In the genomic region with DNA sequence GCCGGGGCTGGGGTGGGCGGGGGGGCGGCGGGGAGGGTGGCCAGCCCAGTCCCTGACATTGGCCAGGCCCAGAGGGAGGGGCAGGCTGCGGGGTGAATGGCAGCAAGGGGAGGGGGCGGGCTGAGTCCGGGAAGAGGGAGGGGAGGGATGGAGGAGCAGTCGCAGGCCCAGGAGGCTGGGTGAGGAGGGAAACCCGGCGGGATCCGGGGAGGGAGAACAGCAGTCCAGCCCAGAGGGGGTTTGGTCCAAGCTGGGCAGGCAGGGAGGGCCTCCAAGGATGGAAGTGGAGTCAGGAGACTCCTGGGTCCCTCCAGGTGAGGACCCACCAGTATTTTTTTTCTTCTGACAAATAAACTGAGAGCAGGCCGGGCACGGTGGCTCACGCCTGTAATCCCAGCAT, we compare ENCODE assay signal across 10 cellular contexts. TPM values are rescaled to one million over a fixed set of nuclear protein-coding genes. Genes with fewer than 3 reads are reported as not detected.
DNase-seq lines count a peak whose midpoint lies in the region; ATAC-seq and TF ChIP-seq lines count a peak whose summit lies in the region.
"Had no signal": no experiment of that assay in that cellular context is flagged by ENCODE, and none has a peak within 500 bp of the region (broad histone marks: within the 10 kb centered on the region; RNA-seq: fewer than 3 reads in every experiment).

No MANE protein-coding gene starts in this region.

- ATAC-seq in HG02588 (IDR thresholded peaks at IDR 0.05; ENCODE audit: unreplicated experiment) (no peak), GM19452 (IDR thresholded peaks at IDR 0.05; ENCODE audit: unreplicated experiment) (no peak)
- ATAC-seq: left lobe of liver had no signal

- H3K36me3 ChIP-seq in BE2C: no peaks in the 10 kb centered on the region
- no peaks in the 10 kb centered on the region for H3K36me3 ChIP-seq in MG63
- H3K36me3 ChIP-seq in adipocyte (ENCODE audit: control insufficient read depth, insufficient read depth, low read length, severe bottlenecking): no peaks in the 10 kb centered on the region

- H3K9ac ChIP-seq in adipocyte (ENCODE audit: low read length): no peak overlapping the region

- H3K4me3 ChIP-seq in BE2C (ENCODE audit: low read depth, low read length) (peak overlapping the region; percentile 24), MG63 (no peak overlapping the region), adipocyte (ENCODE audit: low read length) (no peak overlapping the region)

- H3K4me1 ChIP-seq in BE2C (no peaks in the 10 kb centered on the region), adipocyte (ENCODE audit: control insufficient read depth, insufficient read depth, low read length) (no peaks in the 10 kb centered on the region)

- no peak for TF ChIP-seq CTCF in BE2C (IDR thresholded peaks at IDR 0.05; ENCODE audit: low read depth, low read length)

- peaks cover 19% of the 10 kb centered on the region for H3K27me3 ChIP-seq in BE2C
- H3K27me3 ChIP-seq in MG63: no peaks in the 10 kb centered on the region
- peaks cover 50% of the 10 kb centered on the region for H3K27me3 ChIP-seq in adipocyte (replicated peaks; ENCODE audit: control insufficient read depth, insufficient read depth, low read length)

- no peaks in the 10 kb centered on the region for H3K9me3 ChIP-seq in BE2C
- no peaks in the 10 kb centered on the region for H3K9me3 ChIP-seq in MG63
- H3K9me3 ChIP-seq in adipocyte (ENCODE audit: control insufficient read depth, low read length): no peaks in the 10 kb centered on the region

- DNase-seq in BE2C (peak; percentile 79), MG63 (peak; percentile 44), adipocyte (ENCODE audit: low read depth) (peak; percentile 32), medulla oblongata (ENCODE audit: extremely low spot score) (peak; percentile 13), amniotic stem cell (lab: John Stamatoyannopoulos, UW) (no peak)
- DNase-seq in effector CD8-positive, alpha-beta T cell (lab: John Stamatoyannopoulos, UW): no peak
- DNase-seq: Kasumi-1 had no signal

RNA-seq across cellular contexts. Expression of a gene that starts 14.4 kb away (rescaled TPM):
- polyA plus RNA-seq in BE2C (2012; ENCODE audit: insufficient read depth, insufficient read length, low read depth): not detected
- total RNA-seq in MG63 (2014; rRNA removed; shearing (Covaris generic); ENCODE audit: low replicate concordance): not detected in 2 replicates
- total RNA-seq: left lobe of liver had no signal

RNA-seq across cellular contexts. Expression of a gene that starts 40.4 kb away (rescaled TPM):
- 102 TPM for polyA plus RNA-seq in BE2C (2012; ENCODE audit: insufficient read depth, insufficient read length, low read depth)
- 34.8 and 39.2 TPM in 2 replicates for total RNA-seq in MG63 (2014; rRNA removed; shearing (Covaris generic); ENCODE audit: low replicate concordance)

RNA-seq across cellular contexts. Expression of a gene that starts 52.9 kb away (rescaled TPM):
- polyA plus RNA-seq in BE2C (2012; ENCODE audit: insufficient read depth, insufficient read length, low read depth): 158 TPM
- total RNA-seq in MG63 (2014; rRNA removed; shearing (Covaris generic); ENCODE audit: low replicate concordance): 8.6 and 16.2 TPM in 2 replicates

RNA-seq across cellular contexts. Expression of a gene that starts 52.9 kb away (rescaled TPM):
- polyA plus RNA-seq in BE2C (2012; ENCODE audit: insufficient read depth, insufficient read length, low read depth): 132 TPM
- total RNA-seq in MG63 (2014; rRNA removed; shearing (Covaris generic); ENCODE audit: low replicate concordance): 200 and 249 TPM in 2 replicates

Comparison
In these comparisons a context has a peak if more than half of its experiments do, and no peak if none do; other contexts are left out.
1. DNase-seq: peak in BE2C (single experiment), MG63 (single experiment), adipocyte (single experiment) and medulla oblongata (single experiment); none in amniotic stem cell (single experiment) and effector CD8-positive, alpha-beta T cell (single experiment).